Comparison of ENCODE assay signal across 1 cellular context in the genomic region with DNA sequence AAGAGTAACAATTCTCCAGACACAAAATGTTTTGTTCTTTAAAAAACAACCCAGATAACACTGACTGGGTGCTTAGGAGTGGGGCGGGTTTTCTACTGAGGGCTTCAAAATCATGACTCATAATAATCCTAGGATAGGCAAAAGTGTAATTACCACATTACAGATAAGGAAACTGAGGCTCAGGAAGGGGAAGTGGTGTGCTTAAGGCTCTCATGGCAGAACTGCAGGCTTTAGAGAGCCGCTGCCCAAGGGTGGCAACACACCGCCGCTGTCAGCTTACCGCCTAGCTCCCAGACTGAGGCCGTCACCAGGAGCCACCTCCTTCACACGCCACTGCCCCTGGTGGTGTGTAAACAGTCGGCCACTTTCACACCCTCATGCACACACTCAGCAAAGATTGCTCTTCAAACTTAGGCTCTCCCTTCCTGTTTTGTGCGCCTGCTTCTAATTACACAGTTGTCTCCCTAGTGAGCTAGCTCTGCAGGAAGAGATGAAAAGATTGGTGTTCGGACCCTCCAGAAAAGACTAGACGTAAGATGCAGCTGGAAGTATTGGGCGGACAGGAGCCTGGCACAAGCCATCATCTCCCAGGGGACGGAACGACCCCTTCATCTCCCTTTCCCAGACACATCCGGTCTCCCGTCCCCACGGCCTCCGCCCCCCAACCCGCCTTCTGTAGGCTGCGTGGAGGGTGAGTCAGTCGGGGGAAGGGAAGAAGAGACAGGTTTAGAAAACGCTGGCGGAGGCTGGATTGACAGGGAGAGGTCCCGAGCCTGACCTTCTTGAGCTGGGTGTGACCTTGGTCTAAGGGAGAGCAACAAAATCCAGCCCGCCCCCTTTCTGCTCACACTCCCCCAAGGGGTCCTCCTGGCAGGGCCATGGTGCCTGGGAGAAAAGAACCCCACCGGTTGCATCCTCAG.
TF ChIP-seq lines count a peak whose summit lies in the region.

No MANE protein-coding gene starts in this region.

TF ChIP-seq in GM12878, 131 proteins besides CTCF, POLR2A, EP300 and RAD21 (continued from another document):
- TF ChIP-seq ZBTB40 (IDR thresholded peaks at IDR 0.05; ENCODE audit: borderline replicate concordance) (no peak), BCL3 (IDR thresholded peaks at IDR 0.05; ENCODE audit: borderline replicate concordance, insufficient read depth, low read depth, low read length, poor library complexity, severe bottlenecking) (peak; percentile 26)
